8 cellular contexts compared by ENCODE assay signal in genomic region chr19:35346193-35347052, GRCh38.
DNase-seq lines count a peak whose midpoint lies in the region; ATAC-seq, FAIRE-seq and TF ChIP-seq lines count a peak whose summit lies in the region.

No MANE protein-coding gene starts in this region.

- FAIRE-seq in GM19239 (lab: Jason Lieb, UNC), result no peak

- TF ChIP-seq CTCF in WERI-Rb-1 (IDR thresholded peaks at IDR 0.05; ENCODE audit: low read depth, low read length), result no peak

- peak overlapping the region; percentile 98 for H3K27ac Mint-ChIP-seq in activated naive CD8-positive, alpha-beta T cell treated with anti-CD3 and anti-CD28 coated beads, Interleukin-2, amount 50 U/mL, for 24 hours

- no peaks in the 10 kb centered on the region for H3K9me3 ChIP-seq in WERI-Rb-1 (ENCODE audit: severe bottlenecking)

- peak; percentile 27 for TF ChIP-seq POLR2A in GM15510 (IDR thresholded peaks at IDR 0.05; ENCODE audit: borderline replicate concordance, extremely low read depth, insufficient read length)

- no peaks in the 10 kb centered on the region for H3K36me3 ChIP-seq in WERI-Rb-1

- H3K27me3 ChIP-seq in WERI-Rb-1 (ENCODE audit: insufficient read depth, low read depth, severe bottlenecking), result no peaks in the 10 kb centered on the region

- no peak overlapping the region for H3K27ac ChIP-seq in WERI-Rb-1

- H3K36me3 Mint-ChIP-seq in activated naive CD8-positive, alpha-beta T cell treated with anti-CD3 and anti-CD28 coated beads, Interleukin-2, amount 50 U/mL, for 24 hours (ENCODE audit: low read depth), result peaks cover 5% of the 10 kb centered on the region

- H3K4me1 Mint-ChIP-seq in activated naive CD8-positive, alpha-beta T cell treated with anti-CD3 and anti-CD28 coated beads, Interleukin-2, amount 50 U/mL, for 24 hours, result peaks cover 45% of the 10 kb centered on the region

- DNase-seq in T-helper 2 cell (peak; percentile 38 to 88 (median 64)), D341Med (ENCODE audit: low spot score) (no peak), GM19239 (ENCODE audit: insufficient read length, low spot score) (no peak), NCI-H2107 treated with DMSO at 0.1 percent for 48 hours (lab: John Stamatoyannopoulos, UW; ENCODE audit: unreplicated experiment) (no peak), WERI-Rb-1 (no peak)
- DNase-seq in activated naive CD8-positive, alpha-beta T cell treated with anti-CD3 and anti-CD28 coated beads, Interleukin-2, amount 50 U/mL, for 24 hours, result peak; percentile 80
- peak; percentile 74 for DNase-seq in stimulated activated CD4-positive, alpha-beta T cell treated with anti-CD3 and anti-CD28 coated beads, Interleukin-4, amount 100 ng/mL, for 1 hour

- H3K9me3 Mint-ChIP-seq in activated naive CD8-positive, alpha-beta T cell treated with anti-CD3 and anti-CD28 coated beads, Interleukin-2, amount 50 U/mL, for 24 hours, result no peaks in the 10 kb centered on the region

- no peak overlapping the region for H3K4me3 ChIP-seq in WERI-Rb-1 (ENCODE audit: low read depth, low read length)

- H3K27me3 Mint-ChIP-seq in activated naive CD8-positive, alpha-beta T cell treated with anti-CD3 and anti-CD28 coated beads, Interleukin-2, amount 50 U/mL, for 24 hours, result peaks cover 4% of the 10 kb centered on the region

- H3K4me3 Mint-ChIP-seq in activated naive CD8-positive, alpha-beta T cell treated with anti-CD3 and anti-CD28 coated beads, Interleukin-2, amount 50 U/mL, for 24 hours, result peak overlapping the region; percentile 74

- ATAC-seq in activated naive CD8-positive, alpha-beta T cell treated with anti-CD3 and anti-CD28 coated beads, Interleukin-2, amount 50 U/mL, for 24 hours, result peak; percentile 37

Comparison
In these comparisons a context has a peak if more than half of its experiments do, and no peak if none do; other contexts are left out.
1. DNase-seq: peak in T-helper 2 cell (5 of 5), activated naive CD8-positive, alpha-beta T cell treated with anti-CD3 and anti-CD28 coated beads, Interleukin-2, amount 50 U/mL, for 24 hours (single experiment) and stimulated activated CD4-positive, alpha-beta T cell treated with anti-CD3 and anti-CD28 coated beads, Interleukin-4, amount 100 ng/mL, for 1 hour (single experiment); none in D341Med (single experiment), GM19239 (single experiment), NCI-H2107 treated with DMSO at 0.1 percent for 48 hours (single experiment) and WERI-Rb-1 (single experiment).